ENCODE assay signal across 16 cellular contexts in the genomic region with DNA sequence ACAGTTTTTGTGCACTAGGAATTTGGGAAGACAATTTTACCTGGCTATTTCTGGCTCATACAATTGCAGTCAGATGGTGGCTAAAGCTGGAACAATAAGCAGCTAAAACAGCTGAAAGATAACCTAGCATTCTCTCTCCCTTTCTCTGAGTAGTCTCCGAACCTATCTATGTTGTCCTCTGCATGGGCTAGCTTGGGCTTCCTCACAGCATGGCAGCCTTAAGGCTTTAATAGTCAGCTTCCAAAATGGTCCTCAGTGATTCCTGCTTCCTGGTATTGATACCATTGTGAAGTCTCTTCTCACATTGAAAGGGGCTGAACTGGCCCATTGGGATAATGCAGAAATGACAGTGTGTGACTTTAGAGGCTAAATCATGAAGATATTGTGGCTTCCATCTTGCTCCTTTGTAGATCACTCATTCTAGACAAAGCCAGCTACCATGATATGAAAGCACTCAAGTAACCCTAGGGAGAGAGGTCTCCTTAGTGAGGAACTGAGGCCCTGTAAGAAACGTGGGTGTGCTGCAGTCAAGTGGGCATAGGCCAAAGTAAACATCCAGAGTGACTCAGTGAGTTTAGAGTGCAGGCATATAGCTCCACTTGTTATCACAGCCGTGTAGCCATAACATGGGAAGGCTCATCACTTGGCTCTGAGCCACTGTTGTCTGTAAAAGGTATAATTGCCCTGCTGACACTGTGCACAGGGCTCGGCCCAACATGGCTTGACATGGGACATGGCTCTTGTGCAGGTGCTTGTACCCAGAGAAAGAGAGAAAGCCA. TPM values are rescaled to one million over a fixed set of nuclear protein-coding genes. Genes with fewer than 3 reads are reported as not detected.
DNase-seq lines count a peak whose midpoint lies in the region; TF ChIP-seq lines count a peak whose summit lies in the region.
"Had no signal": no experiment of that assay in that cellular context is flagged by ENCODE, and none has a peak within 500 bp of the region (broad histone marks: within the 10 kb centered on the region; RNA-seq: fewer than 3 reads in every experiment).

No MANE protein-coding gene starts in this region.

- H3K79me2 ChIP-seq in mammary epithelial cell (ENCODE audit: insufficient read depth, low read length) (no peaks in the 10 kb centered on the region), neural progenitor cell (ENCODE audit: low read depth) (no peaks in the 10 kb centered on the region)

- H3K9ac ChIP-seq in mammary epithelial cell (ENCODE audit: insufficient read depth, low read length) (no peak overlapping the region), neural progenitor cell (no peak overlapping the region)
- H3K9ac ChIP-seq: BLaER1 had no signal

- no peak for TF ChIP-seq POLR2A in esophagus squamous epithelium (IDR thresholded peaks at IDR 0.05)

- peaks cover 11% of the 10 kb centered on the region for H3F3A ChIP-seq in neural progenitor cell (ENCODE audit: low read depth)

- no TSS peak for BruUV-seq in mammary epithelial cell (replicated peaks; lab: Mats Ljungman, UMichigan)

- CTCF ChIA-PET in mammary epithelial cell (lab: Charles Lee; ENCODE audit: low non-redundant PET): interaction anchor here (0.6 kb wide), 2 partner anchors 93 to 598 kb away, joined by 3 to 5 read pairs; no protein-coding TSS in a partner anchor

- H3K36me3 ChIP-seq in mammary epithelial cell (ENCODE audit: insufficient read depth, low read length) (no peaks in the 10 kb centered on the region), neural progenitor cell (no peaks in the 10 kb centered on the region), esophagus squamous epithelium (no peaks in the 10 kb centered on the region)
- H3K36me3 ChIP-seq: BLaER1, esophagus muscularis mucosa had no signal

- H3K4me3 Mint-ChIP-seq in neural progenitor cell: peak overlapping the region; percentile 49
- H3K4me3 Mint-ChIP-seq: activated CD4-positive, alpha-beta T cell treated with anti-CD3 and anti-CD28 coated beads for 36 hours; activated naive CD8-positive, alpha-beta T cell treated with anti-CD3 and anti-CD28 coated beads, Interleukin-2, amount 10 ng/mL, durations not matched to agents 7 days and 5 days; T-helper 1 cell treated with Interleukin-12 subunit alpha and Interleukin-12 subunit beta and Interleukin-4 antibody, amounts not matched to agents 30 μg/mL and 1 μg/mL, for 36 hours had no signal

- no peak for TF ChIP-seq CTCF in mammary epithelial cell (conservative IDR thresholded peaks at IDR 0.05 in 1 of 2, IDR thresholded peaks at IDR 0.05 in 1 of 2; ENCODE audit: extremely low read depth in 1 of 2, insufficient read depth in 1 of 2, low read depth in 1 of 2, low read length in 2 of 2)
- no peak for TF ChIP-seq CTCF in neural progenitor cell (IDR thresholded peaks at IDR 0.05)
- TF ChIP-seq CTCF in esophagus squamous epithelium (IDR thresholded peaks at IDR 0.05): no peak

- H3K4me2 ChIP-seq in mammary epithelial cell (ENCODE audit: insufficient read depth, low read depth, low read length) (no peak overlapping the region), neural progenitor cell (no peak overlapping the region)
- H3K4me2 ChIP-seq: BLaER1 had no signal

- dilution Hi-C loops in mammary epithelial cell (cut with HindIII; ENCODE audit: low sequenced_read_pairs): no loop called here

- H3K4me1 ChIP-seq in mammary epithelial cell (ENCODE audit: insufficient read depth, low read length) (peaks cover 6% of the 10 kb centered on the region), neural progenitor cell (no peaks in the 10 kb centered on the region), esophagus squamous epithelium (peaks cover 0 to 12% (median 2%) of the 10 kb centered on the region in 3 donors)

- H4K20me1 ChIP-seq in mammary epithelial cell (ENCODE audit: insufficient read depth, low read length) (no peaks in the 10 kb centered on the region), neural progenitor cell (ENCODE audit: low read depth) (no peaks in the 10 kb centered on the region)
- H4K20me1 ChIP-seq: BLaER1 had no signal

- peaks cover 8% of the 10 kb centered on the region for H3K9me3 Mint-ChIP-seq in neural progenitor cell
- H3K9me3 Mint-ChIP-seq: activated naive CD8-positive, alpha-beta T cell treated with anti-CD3 and anti-CD28 coated beads, Interleukin-2, amount 10 ng/mL, durations not matched to agents 7 days and 5 days; T-helper 1 cell treated with Interleukin-12 subunit alpha and Interleukin-12 subunit beta and Interleukin-4 antibody, amounts not matched to agents 30 μg/mL and 1 μg/mL, for 36 hours had no signal

- intact Hi-C loops in mammary epithelial cell (cut with micrococcal nuclease) (loop anchor here (5.0 kb wide), 1 partner anchor 342 kb away; the partner anchor contains the start of gene ZNF843), esophagus squamous epithelium (cut with DNase I) (no loop called here)

- DNase-seq in HT1080 (ENCODE audit: low read depth) (peak; percentile 49), mammary epithelial cell (peak; percentile 51), neural progenitor cell (ENCODE audit: low spot score) (no peak), AG08395 (ENCODE audit: low spot score) (no peak), esophagus squamous epithelium (lab: John Stamatoyannopoulos, UW) (no peak)
- DNase-seq in activated T-cell treated with anti-CD3 and anti-CD28 coated beads, Interleukin-2, amount 50 U/mL, for 48 hours: no peak
- DNase-seq: activated CD4-positive, alpha-beta T cell treated with anti-CD3 and anti-CD28 coated beads for 36 hours; activated naive CD8-positive, alpha-beta T cell treated with anti-CD3 and anti-CD28 coated beads, Interleukin-2, amount 10 ng/mL, durations not matched to agents 7 days and 5 days; DND-41; NCI-H2029 treated with DMSO at 0.1 percent for 48 hours; NCI-H774; stimulated activated naive CD8-positive, alpha-beta T cell treated with anti-CD3 and anti-CD28 coated beads, Interleukin-15, Interleukin-2, amounts not matched to agents 100 U/mL and 50 U/mL, for 24 hours had no signal

- H2AFZ ChIP-seq in mammary epithelial cell (ENCODE audit: low read depth, low read length) (no peak overlapping the region), neural progenitor cell (replicated peaks) (no peak overlapping the region)

- H3K27ac ChIP-seq in mammary epithelial cell (ENCODE audit: insufficient read depth, low read depth, low read length): no peak overlapping the region
- no peak overlapping the region for H3K27ac ChIP-seq in neural progenitor cell
- H3K27ac ChIP-seq in esophagus squamous epithelium: no peak overlapping the region
- H3K27ac ChIP-seq: BLaER1, esophagus muscularis mucosa, skin epidermis had no signal

- no peak overlapping the region for H3K4me3 ChIP-seq in mammary epithelial cell (replicated peaks in 1 of 3; ENCODE audit: insufficient read depth in 1 of 3, low read depth in 2 of 3, low read length in 3 of 3)
- no peak overlapping the region for H3K4me3 ChIP-seq in neural progenitor cell
- no peak overlapping the region for H3K4me3 ChIP-seq in esophagus squamous epithelium
- H3K4me3 ChIP-seq: BLaER1, esophagus muscularis mucosa, skin epidermis had no signal

- no peaks in the 10 kb centered on the region for H3K36me3 Mint-ChIP-seq in neural progenitor cell
- H3K36me3 Mint-ChIP-seq: activated naive CD8-positive, alpha-beta T cell treated with anti-CD3 and anti-CD28 coated beads, Interleukin-2, amount 10 ng/mL, durations not matched to agents 7 days and 5 days had no signal

- H3K27me3 ChIP-seq in mammary epithelial cell (ENCODE audit: insufficient read depth, low read length) (no peaks in the 10 kb centered on the region), neural progenitor cell (no peaks in the 10 kb centered on the region), esophagus squamous epithelium (no peaks in the 10 kb centered on the region)
- H3K27me3 ChIP-seq: BLaER1, esophagus muscularis mucosa had no signal

- H3K4me1 Mint-ChIP-seq in neural progenitor cell: no peaks in the 10 kb centered on the region

- peaks cover 10% of the 10 kb centered on the region for H3K27me3 Mint-ChIP-seq in neural progenitor cell (ENCODE audit: insufficient read depth, low read depth)
- H3K27me3 Mint-ChIP-seq: activated CD4-positive, alpha-beta T cell treated with anti-CD3 and anti-CD28 coated beads for 36 hours had no signal

- H3K9me3 ChIP-seq in mammary epithelial cell (replicated peaks; ENCODE audit: insufficient read depth, low read length): no peaks in the 10 kb centered on the region
- H3K9me3 ChIP-seq in neural progenitor cell (ENCODE audit: low read depth): no peaks in the 10 kb centered on the region
- H3K9me3 ChIP-seq in esophagus squamous epithelium: no peaks in the 10 kb centered on the region
- H3K9me3 ChIP-seq: BLaER1 had no signal

- no peak overlapping the region for H3K27ac Mint-ChIP-seq in neural progenitor cell
- H3K27ac Mint-ChIP-seq: activated CD4-positive, alpha-beta T cell treated with anti-CD3 and anti-CD28 coated beads for 36 hours; activated naive CD8-positive, alpha-beta T cell treated with anti-CD3 and anti-CD28 coated beads, Interleukin-2, amount 10 ng/mL, durations not matched to agents 7 days and 5 days; T-helper 1 cell treated with Interleukin-12 subunit alpha and Interleukin-12 subunit beta and Interleukin-4 antibody, amounts not matched to agents 30 μg/mL and 1 μg/mL, for 36 hours had no signal

- 60% methylated on average over 3 of the region's 4 CpGs for WGBS in mammary epithelial cell (ENCODE audit: low coverage, missing lambda C conversion rate)
- WGBS in esophagus squamous epithelium, 2 donors: 47 to 100% methylated on average over 1 to 2 of the region's 4 CpGs

- in situ Hi-C loops in mammary epithelial cell (cut with MboI; ENCODE audit: low sequenced_read_pairs in 2 of 2): loop anchor here in 1 of 2 donors (10.0 kb wide), 1 partner anchor 115 kb away; the partner anchor contains the start of gene HSD3B7

RNA-seq across cellular contexts. Expression of gene VKORC1, which starts 5.5 kb away (rescaled TPM):
- total RNA-seq in HT1080 (2014; rRNA removed; shearing (Covaris generic)): 104 and 114 TPM in 2 replicates
- 191 and 199 TPM in 2 replicates for polyA plus RNA-seq in HT1080 (2015; cell fraction: cytosol; rRNA removed)
- polyA plus RNA-seq in HT1080 (2015; cell fraction: nucleus; rRNA removed): 81.9 and 87.0 TPM in 2 replicates
- total RNA-seq in mammary epithelial cell: 10 to 100 TPM; 45.7 to 65.0 TPM
- polyA plus RNA-seq in mammary epithelial cell: 210 TPM
- 62.7 TPM for polyA minus RNA-seq in mammary epithelial cell
- 95.9 and 137 TPM in 2 replicates for total RNA-seq in neural progenitor cell (ENCODE audit: low replicate concordance)
- total RNA-seq in esophagus squamous epithelium: 10 to 100 TPM; 27.6 to 56.6 (median 44.0) TPM

RNA-seq across cellular contexts. Expression of gene BCKDK, which starts 8.1 kb away (rescaled TPM):
- total RNA-seq in HT1080 (2014; rRNA removed; shearing (Covaris generic)): 56.4 and 66.0 TPM in 2 replicates
- polyA plus RNA-seq in HT1080 (2015; cell fraction: cytosol; rRNA removed): 63.7 and 67.0 TPM in 2 replicates
- polyA plus RNA-seq in HT1080 (2015; cell fraction: nucleus; rRNA removed): 38.3 and 40.6 TPM in 2 replicates
- total RNA-seq in mammary epithelial cell: 10 to 100 TPM; 26.3 to 47.8 TPM
- 52.1 TPM for polyA plus RNA-seq in mammary epithelial cell
- 48.5 TPM for polyA minus RNA-seq in mammary epithelial cell
- 19.8 and 38.1 TPM in 2 replicates for total RNA-seq in neural progenitor cell (ENCODE audit: low replicate concordance)
- 10 to 100 TPM; 26.6 to 39.8 (median 33.5) TPM for total RNA-seq in esophagus squamous epithelium

RNA-seq across cellular contexts. Expression of gene PRSS53, which starts 11.3 kb away (rescaled TPM):
- total RNA-seq in HT1080 (2014; rRNA removed; shearing (Covaris generic)): 0.72 and 0.80 TPM in 2 replicates
- polyA plus RNA-seq in HT1080 (2015; cell fraction: cytosol; rRNA removed): 0.84 and 1.2 TPM in 2 replicates
- polyA plus RNA-seq in HT1080 (2015; cell fraction: nucleus; rRNA removed): 12.2 and 12.3 TPM in 2 replicates
- total RNA-seq in mammary epithelial cell (1 to 10 TPM; 1.7 to 2.6 TPM), neural progenitor cell (ENCODE audit: low replicate concordance) (2.3 and 7.7 TPM in 2 replicates), esophagus squamous epithelium (1 to 10 TPM in 3 of 4 donors, under 1 TPM in 1; 0.41 to 1.3 (median 1.1) TPM)
- polyA plus RNA-seq in mammary epithelial cell: 1.6 TPM
- 2.1 TPM for polyA minus RNA-seq in mammary epithelial cell

RNA-seq across cellular contexts. Expression of gene KAT8, which starts 17.4 kb away (rescaled TPM):
- 57.0 and 62.1 TPM in 2 replicates for total RNA-seq in HT1080 (2014; rRNA removed; shearing (Covaris generic))
- 41.1 and 42.5 TPM in 2 replicates for polyA plus RNA-seq in HT1080 (2015; cell fraction: cytosol; rRNA removed)
- 56.9 and 61.7 TPM in 2 replicates for polyA plus RNA-seq in HT1080 (2015; cell fraction: nucleus; rRNA removed)
- total RNA-seq in mammary epithelial cell: 10 to 100 TPM; 22.7 to 34.0 TPM
- 23.1 TPM for polyA plus RNA-seq in mammary epithelial cell
- 17.5 TPM for polyA minus RNA-seq in mammary epithelial cell
- 59.7 and 71.7 TPM in 2 replicates for total RNA-seq in neural progenitor cell (ENCODE audit: low replicate concordance)
- 10 to 100 TPM; 25.7 to 57.2 (median 30.4) TPM for total RNA-seq in esophagus squamous epithelium

RNA-seq across cellular contexts. Expression of gene ZNF646, which starts 25.8 kb away (rescaled TPM):
- 14.0 and 24.8 TPM in 2 replicates for total RNA-seq in HT1080 (2014; rRNA removed; shearing (Covaris generic))
- polyA plus RNA-seq in HT1080 (2015; cell fraction: cytosol; rRNA removed): 5.5 and 7.8 TPM in 2 replicates
- 20.2 and 20.6 TPM in 2 replicates for polyA plus RNA-seq in HT1080 (2015; cell fraction: nucleus; rRNA removed)
- total RNA-seq in mammary epithelial cell (10 to 100 TPM; 15.4 to 15.5 TPM), neural progenitor cell (ENCODE audit: low replicate concordance) (7.5 and 31.2 TPM in 2 replicates), esophagus squamous epithelium (10 to 100 TPM in 2 of 4 donors, 1 to 10 TPM in 2; 6.5 to 13.4 (median 10.0) TPM)
- polyA plus RNA-seq in mammary epithelial cell: 3.4 TPM
- 15.7 TPM for polyA minus RNA-seq in mammary epithelial cell

Comparison
In these comparisons a context has a peak if more than half of its experiments do, and no peak if none do; other contexts are left out.
1. DNase-seq: peak in HT1080 (single experiment) and mammary epithelial cell (single experiment); none in neural progenitor cell (single experiment), activated T-cell treated with anti-CD3 and anti-CD28 coated beads, Interleukin-2, amount 50 U/mL, for 48 hours (0 of 2), AG08395 (single experiment) and esophagus squamous epithelium (single experiment).